11 cellular contexts compared by ENCODE assay signal in genomic region chr2:237879058-237879430, GRCh38. TPM values are rescaled to one million over a fixed set of nuclear protein-coding genes. Genes with fewer than 3 reads are reported as not detected.
DNase-seq lines count a peak whose midpoint lies in the region; ATAC-seq, FAIRE-seq and TF ChIP-seq lines count a peak whose summit lies in the region.
"Had no signal": no experiment of that assay in that cellular context is flagged by ENCODE, and none has a peak within 500 bp of the region (broad histone marks: within the 10 kb centered on the region; RNA-seq: fewer than 3 reads in every experiment).

No MANE protein-coding gene starts in this region.

- WGBS in mesenchymal stem cell = 94% methylated on average over 3 of the region's 5 CpGs

- H2BK15ac ChIP-seq in mesenchymal stem cell (ENCODE audit: low read depth, poor library complexity, severe bottlenecking) = peak overlapping the region; percentile 26

- DNase-seq in COR-L47 (lab: John Stamatoyannopoulos, UW) (peak; percentile 77), NCI-H1436 treated with DMSO at 0.1 percent for 48 hours (lab: John Stamatoyannopoulos, UW) (peak; percentile 73), bronchial epithelial cell (ENCODE audit: low read depth) (peak; percentile 58), mesenchymal stem cell (no peak), mesenteric fat pad (ENCODE audit: low spot score) (no peak), omental fat pad (ENCODE audit: low spot score) (no peak), hepatic stellate cell (ENCODE audit: low spot score) (no peak)
- DNase-seq: CD8-positive, alpha-beta memory T cell; cerebellar nuclear complex had no signal

- no peak overlapping the region for H3K9ac ChIP-seq in mesenchymal stem cell (ENCODE audit: low read length)

- H2AK5ac ChIP-seq in mesenchymal stem cell (ENCODE audit: low read length, severe bottlenecking) = no peak overlapping the region

- H4K8ac ChIP-seq in mesenchymal stem cell (ENCODE audit: low read length) = no peak overlapping the region

- no peak overlapping the region for H2BK5ac ChIP-seq in mesenchymal stem cell (ENCODE audit: low read depth, low read length, poor library complexity, severe bottlenecking)

- H3K18ac ChIP-seq in mesenchymal stem cell (ENCODE audit: low read depth in 1 of 2, low read length in 2 of 2) = no peak overlapping the region

- peaks cover 28% of the 10 kb centered on the region for H3K4me1 ChIP-seq in mesenchymal stem cell (ENCODE audit: control insufficient read depth, insufficient read depth, low read depth, low read length)

- no peak overlapping the region for H3K4ac ChIP-seq in mesenchymal stem cell (ENCODE audit: low read depth in 1 of 2, low read length in 2 of 2)

- no peaks in the 10 kb centered on the region for H3K36me3 ChIP-seq in bronchial epithelial cell (ENCODE audit: control insufficient read depth, insufficient read depth, low read length)
- no peaks in the 10 kb centered on the region for H3K36me3 ChIP-seq in mesenchymal stem cell (ENCODE audit: control insufficient read depth in 1 of 2, insufficient read depth in 2 of 2, low read depth in 1 of 2, low read length in 2 of 2)

- H3K14ac ChIP-seq in mesenchymal stem cell (ENCODE audit: low read length in 2 of 2) = no peak overlapping the region

- no peaks in the 10 kb centered on the region for H3K79me1 ChIP-seq in mesenchymal stem cell (replicated peaks; ENCODE audit: low read length, poor library complexity, severe bottlenecking)

- H3K4me2 ChIP-seq in mesenchymal stem cell (ENCODE audit: low read length, poor library complexity, severe bottlenecking) = no peak overlapping the region

- H3K4me3 ChIP-seq in bronchial epithelial cell (ENCODE audit: low read depth, low read length) = no peak overlapping the region
- H3K4me3 ChIP-seq in mesenchymal stem cell (ENCODE audit: insufficient read depth in 1 of 2, low read depth in 1 of 2, low read length in 2 of 2) = no peak overlapping the region

- no peak overlapping the region for H3K23ac ChIP-seq in mesenchymal stem cell (ENCODE audit: low read length in 2 of 2)

- no peak for FAIRE-seq in bronchial epithelial cell (lab: Jason Lieb, UNC)
- FAIRE-seq: RCC 7860 had no signal

- no peaks in the 10 kb centered on the region for H3K9me3 ChIP-seq in mesenchymal stem cell (ENCODE audit: control insufficient read depth, low read length)

- no peak overlapping the region for H3K27ac ChIP-seq in mesenchymal stem cell (ENCODE audit: low read length, poor library complexity, severe bottlenecking)

- ATAC-seq in omental fat pad (ENCODE audit: low FRiP score) (no peak), HG02798 (IDR thresholded peaks at IDR 0.05; ENCODE audit: poor library complexity, unreplicated experiment) (no peak)

- no peak overlapping the region for H2AFZ ChIP-seq in mesenchymal stem cell (ENCODE audit: low read depth, low read length)

- peak overlapping the region; percentile 23 for H2BK120ac ChIP-seq in mesenchymal stem cell (ENCODE audit: low read depth, low read length)

- TF ChIP-seq CTCF in bronchial epithelial cell (IDR thresholded peaks at IDR 0.05; ENCODE audit: insufficient read depth, low read length, severe bottlenecking) = no peak
- TF ChIP-seq CTCF in omental fat pad (IDR thresholded peaks at IDR 0.05) = no peak

- no peak overlapping the region for H4K91ac ChIP-seq in mesenchymal stem cell (ENCODE audit: low read length)

- H2BK12ac ChIP-seq in mesenchymal stem cell (ENCODE audit: low read length in 2 of 2) = no peak overlapping the region

- H3K27me3 ChIP-seq in bronchial epithelial cell (ENCODE audit: control insufficient read depth, insufficient read depth, low read length) = no peaks in the 10 kb centered on the region
- peaks cover 0 to 2% of the 10 kb centered on the region in 2 experiments for H3K27me3 ChIP-seq in mesenchymal stem cell (ENCODE audit: control insufficient read depth in 1 of 2, insufficient read depth in 1 of 2, low read length in 2 of 2)

RNA-seq across cellular contexts. Expression of gene RAMP1, which starts 19.6 kb away (rescaled TPM):
- 2.1 and 2.3 TPM in 2 replicates for total RNA-seq in bronchial epithelial cell
- 3.1 TPM for polyA plus RNA-seq in mesenchymal stem cell (2013, experiment 1 of 2)
- polyA plus RNA-seq in mesenchymal stem cell (2013, experiment 2 of 2) = 4.3 TPM
- total RNA-seq in mesenteric fat pad = 21.8 TPM
- 10 to 100 TPM in 3 of 4 donors, 1 to 10 TPM in 1; 1.3 to 50.8 (median 31.5) TPM for total RNA-seq in omental fat pad

Comparison
In these comparisons a context has a peak if more than half of its experiments do, and no peak if none do; other contexts are left out.
1. DNase-seq: peak in COR-L47 (single experiment), NCI-H1436 treated with DMSO at 0.1 percent for 48 hours (single experiment) and bronchial epithelial cell (single experiment); none in mesenchymal stem cell (single experiment), mesenteric fat pad (single experiment), omental fat pad (single experiment) and hepatic stellate cell (single experiment).